3 cellular contexts compared by ENCODE assay signal in genomic region chrX:134925551-134925950, GRCh38.
"Had no signal": no experiment of that assay in that cellular context is flagged by ENCODE, and none has a peak within 500 bp of the region (broad histone marks: within the 10 kb centered on the region; RNA-seq: fewer than 3 reads in every experiment).

No MANE protein-coding gene starts in this region.

- H3K4me3 ChIP-seq: GM12878 had no signal

- ATAC-seq: GM12878 had no signal

- DNase-seq: GDM1, GF-D8 had no signal
